Comparison of ENCODE assay signal across 8 cellular contexts in the genomic region with DNA sequence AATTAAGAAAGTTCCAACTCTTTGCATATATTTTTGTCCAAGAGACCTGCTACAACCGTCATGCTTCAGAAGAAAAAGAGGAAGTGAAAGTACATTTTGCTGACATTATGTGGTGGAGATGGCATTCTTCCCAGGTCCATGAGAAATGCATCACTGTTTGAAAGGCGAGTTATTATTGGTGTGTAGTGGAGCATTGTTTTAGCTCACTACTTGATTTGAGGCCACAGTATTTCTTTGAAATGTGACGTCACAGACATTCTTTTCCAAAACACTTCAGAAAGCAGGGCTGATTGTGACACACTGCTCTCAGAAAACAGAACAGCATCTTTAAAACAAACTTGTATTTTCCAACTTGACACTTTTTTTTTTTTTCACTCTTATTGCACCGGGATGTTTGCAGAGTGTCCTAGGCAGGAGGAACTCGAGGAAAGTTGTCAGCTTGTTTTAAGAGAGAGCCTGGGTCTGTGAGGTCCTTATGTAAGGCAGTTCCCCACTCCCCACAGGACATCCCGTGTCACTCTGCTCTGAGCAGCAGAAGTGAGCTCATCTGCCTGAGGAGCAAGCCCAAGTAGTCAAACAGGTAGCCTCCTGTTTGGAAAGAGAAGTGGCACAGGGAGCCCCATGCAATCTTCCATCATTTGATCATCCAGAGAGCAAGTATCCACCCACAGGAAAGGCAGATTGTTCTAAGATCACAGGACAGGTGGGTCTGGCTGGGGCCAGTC. TPM values are rescaled to one million over a fixed set of nuclear protein-coding genes. Genes with fewer than 3 reads are reported as not detected.
A peak's percentile ranks its signal among the peaks of the same experiment; 100 is the strongest.
DNase-seq lines count a peak whose midpoint lies in the region; ATAC-seq and TF ChIP-seq lines count a peak whose summit lies in the region.

No MANE protein-coding gene starts in this region.

- H3K36me3 ChIP-seq in esophagus squamous epithelium, result no peaks in the 10 kb centered on the region

- H3K27me3 Mint-ChIP-seq in nephron progenitor cell (ENCODE audit: low read depth, poor library complexity), result no peaks in the 10 kb centered on the region

- H3K27ac ChIP-seq in esophagus squamous epithelium, result peak overlapping the region; percentile 75 to 87 (median 84)

- H3K4me1 ChIP-seq in esophagus squamous epithelium, result peaks cover 7 to 53% (median 11%) of the 10 kb centered on the region in 3 donors

- DNase-seq in Caki2 (ENCODE audit: low read depth) (peak; percentile 85), SW480 (ENCODE audit: low spot score) (peak; percentile 54), esophagus squamous epithelium (lab: John Stamatoyannopoulos, UW) (no peak), nephron progenitor cell (no peak), posterior cingulate gyrus (no peak), NCI-H774 (lab: John Stamatoyannopoulos, UW) (no peak)

- ATAC-seq in GM19372 (IDR thresholded peaks at IDR 0.05; ENCODE audit: low read depth, unreplicated experiment), result peak; percentile 93
- peak; percentile 95 for ATAC-seq in HG03354 (IDR thresholded peaks at IDR 0.05; ENCODE audit: poor library complexity, severe bottlenecking, unreplicated experiment)

- H3K9me3 Mint-ChIP-seq in nephron progenitor cell, result peaks cover 5% of the 10 kb centered on the region

- in situ Hi-C loops in Caki2 (cut with HindIII; ENCODE audit: low pct_unique_long_range_greater_than_20kb, low sequenced_read_pairs), result no loop called here

- WGBS in esophagus squamous epithelium, 2 donors, result 2 to 5% methylated on average over 6 of the region's 6 CpGs

- no peaks in the 10 kb centered on the region for H3K9me3 ChIP-seq in esophagus squamous epithelium

- peak overlapping the region; percentile 23 to 54 (median 45) for H3K4me3 ChIP-seq in esophagus squamous epithelium

- intact Hi-C loops in esophagus squamous epithelium (cut with DNase I) (no loop called here), posterior cingulate gyrus (cut with DNase I) (no loop called here)

- H3K4me1 Mint-ChIP-seq in nephron progenitor cell, result peaks cover 47% of the 10 kb centered on the region

- no peak for TF ChIP-seq POLR2A in esophagus squamous epithelium (IDR thresholded peaks at IDR 0.05)

- H3K27ac Mint-ChIP-seq in nephron progenitor cell, result no peak overlapping the region

- no peaks in the 10 kb centered on the region for H3K27me3 ChIP-seq in esophagus squamous epithelium

- peaks cover 9% of the 10 kb centered on the region for H3K36me3 Mint-ChIP-seq in nephron progenitor cell (ENCODE audit: low read depth)

- H3K4me3 Mint-ChIP-seq in nephron progenitor cell, result peak overlapping the region; percentile 74

- TF ChIP-seq CTCF in esophagus squamous epithelium (IDR thresholded peaks at IDR 0.05) (no peak), nephron progenitor cell (IDR thresholded peaks at IDR 0.05) (no peak)

RNA-seq across cellular contexts. Expression of gene SPTLC3, which starts 1.1 kb away (rescaled TPM):
- total RNA-seq in Caki2 (2014; rRNA removed; shearing (Covaris generic); ENCODE audit: low replicate concordance), result 8.3 and 8.5 TPM in 2 replicates
- total RNA-seq in esophagus squamous epithelium, result 1 to 10 TPM; 6.9 to 9.1 (median 7.3) TPM

Comparison
In these comparisons a context has a peak if more than half of its experiments do, and no peak if none do; other contexts are left out.
1. DNase-seq: peak in Caki2 (single experiment) and SW480 (single experiment); none in esophagus squamous epithelium (single experiment), nephron progenitor cell (single experiment), posterior cingulate gyrus (0 of 10) and NCI-H774 (single experiment).